11 cellular contexts compared by ENCODE assay signal in genomic region chr19:33473644-33474305, GRCh38. TPM values are rescaled to one million over a fixed set of nuclear protein-coding genes. Genes with fewer than 3 reads are reported as not detected.
A peak's percentile ranks its signal among the peaks of the same experiment; 100 is the strongest.
DNase-seq lines count a peak whose midpoint lies in the region; ATAC-seq, FAIRE-seq and TF ChIP-seq lines count a peak whose summit lies in the region.
"Had no signal": no experiment of that assay in that cellular context is flagged by ENCODE, and none has a peak within 500 bp of the region (broad histone marks: within the 10 kb centered on the region; RNA-seq: fewer than 3 reads in every experiment).

No MANE protein-coding gene starts in this region.

- peak overlapping the region; percentile 34 for H3K27ac ChIP-seq in fibroblast of lung (ENCODE audit: insufficient read depth, low read length)
- no peak overlapping the region for H3K27ac ChIP-seq in skeletal muscle tissue (ENCODE audit: low read depth, low read length)
- H3K27ac ChIP-seq in WERI-Rb-1: no peak overlapping the region
- H3K27ac ChIP-seq: esophagus squamous epithelium, left lung had no signal

- no peak for TF ChIP-seq CTCF in fibroblast of lung (conservative IDR thresholded peaks at IDR 0.05 in 1 of 2, IDR thresholded peaks at IDR 0.05 in 1 of 2; ENCODE audit: low read depth in 1 of 2, low read length in 2 of 2)
- no peak for TF ChIP-seq CTCF in WERI-Rb-1 (IDR thresholded peaks at IDR 0.05; ENCODE audit: low read depth, low read length)

- H3K36me3 ChIP-seq in fibroblast of lung (ENCODE audit: control insufficient read depth, insufficient read depth, low read length) (no peaks in the 10 kb centered on the region), skeletal muscle tissue (ENCODE audit: control insufficient read depth in 3 of 3, insufficient read depth in 3 of 3, low read length in 3 of 3) (peaks cover 9 to 24% (median 10%) of the 10 kb centered on the region in 3 donors), WERI-Rb-1 (no peaks in the 10 kb centered on the region)

- H3K9me3 ChIP-seq in fibroblast of lung (ENCODE audit: control insufficient read depth, insufficient read depth, low read depth, low read length) (no peaks in the 10 kb centered on the region), skeletal muscle tissue (ENCODE audit: control insufficient read depth in 3 of 3, low read length in 3 of 3) (no peaks in the 10 kb centered on the region), WERI-Rb-1 (ENCODE audit: severe bottlenecking) (no peaks in the 10 kb centered on the region)
- H3K9me3 ChIP-seq: esophagus squamous epithelium, left lung had no signal

- FAIRE-seq in H54 (lab: Jason Lieb, UNC): no peak

- TF ChIP-seq POLR2A in H54 (IDR thresholded peaks at IDR 0.05; ENCODE audit: low read depth, low read length): no peak

- H3K4me3 ChIP-seq in fibroblast of lung (replicated peaks in 1 of 4; ENCODE audit: control extremely low read depth in 1 of 4, insufficient read depth in 1 of 4, low read depth in 3 of 4, low read length in 4 of 4): no peak overlapping the region
- no peak overlapping the region for H3K4me3 ChIP-seq in skeletal muscle tissue (ENCODE audit: low read length in 3 of 3)
- H3K4me3 ChIP-seq in WERI-Rb-1 (ENCODE audit: low read depth, low read length): no peak overlapping the region
- H3K4me3 ChIP-seq: esophagus squamous epithelium, left lung had no signal

- no peak overlapping the region for H3K4me2 ChIP-seq in fibroblast of lung (ENCODE audit: extremely low read depth, insufficient read depth, low read length)

- no peak overlapping the region for H2AFZ ChIP-seq in fibroblast of lung (ENCODE audit: low read length)

- peak; percentile 60 for DNase-seq in H54 (ENCODE audit: insufficient read length, low spot score)
- peak in 1 of 2 donors; percentile 75 for DNase-seq in fibroblast of lung (ENCODE audit: low read depth in 2 of 2)
- DNase-seq in WERI-Rb-1: no peak
- DNase-seq in middle frontal gyrus (ENCODE audit: extremely low spot score, low spot score): no peak
- no peak for DNase-seq in DMS53 treated with DMSO at 0.1 percent for 48 hours (lab: John Stamatoyannopoulos, UW; ENCODE audit: unreplicated experiment)
- DNase-seq: activated CD8-positive, alpha-beta T cell treated with anti-CD3 and anti-CD28 coated beads, Interleukin-2, amount 10 ng/mL, durations not matched to agents 7 days and 5 days; DND-41; esophagus squamous epithelium had no signal

- peak; percentile 60 for ATAC-seq in SK-N-SH treated with all-trans-retinoic acid at 6 μM for 48 hours
- ATAC-seq: activated CD8-positive, alpha-beta T cell treated with anti-CD3 and anti-CD28 coated beads, Interleukin-2, amount 10 ng/mL, durations not matched to agents 7 days and 5 days; left lung had no signal

- H3K9ac ChIP-seq in fibroblast of lung (ENCODE audit: insufficient read depth, low read length) (no peak overlapping the region), skeletal muscle tissue (ENCODE audit: low read depth in 1 of 3, low read length in 3 of 3) (peak overlapping the region in 2 of 3 donors; percentile 6 to 40)

- H3K27me3 ChIP-seq in fibroblast of lung (ENCODE audit: control insufficient read depth, insufficient read depth, low read length) (no peaks in the 10 kb centered on the region), skeletal muscle tissue (ENCODE audit: control insufficient read depth in 3 of 3, insufficient read depth in 3 of 3, low read length in 3 of 3) (no peaks in the 10 kb centered on the region), WERI-Rb-1 (ENCODE audit: insufficient read depth, low read depth, severe bottlenecking) (no peaks in the 10 kb centered on the region)
- H3K27me3 ChIP-seq: esophagus squamous epithelium, left lung had no signal

- no peaks in the 10 kb centered on the region for H4K20me1 ChIP-seq in fibroblast of lung (ENCODE audit: control insufficient read depth, extremely low read depth, insufficient read depth, low read length)

- H3K79me2 ChIP-seq in fibroblast of lung (ENCODE audit: control insufficient read depth, insufficient read depth, low read length): no peaks in the 10 kb centered on the region

- H3K4me1 ChIP-seq in fibroblast of lung (ENCODE audit: control insufficient read depth, extremely low read depth, insufficient read depth, low read length): no peaks in the 10 kb centered on the region
- peaks cover 5 to 20% (median 12%) of the 10 kb centered on the region in 3 donors for H3K4me1 ChIP-seq in skeletal muscle tissue (ENCODE audit: control insufficient read depth in 3 of 3, insufficient read depth in 3 of 3, low read length in 3 of 3)
- H3K4me1 ChIP-seq: esophagus squamous epithelium, left lung had no signal

TF ChIP-seq in SK-N-SH treated with all-trans-retinoic acid at 6 μM for 48 hours, 23 proteins besides CTCF, POLR2A, EP300 and RAD21:
- 0 out of 2 replicates have a peak, but pooled peaks have one; percentile 39 for TF ChIP-seq ZC3H10 (CRISPR knock-in tag; IDR thresholded peaks at IDR 0.05)
- peak; percentile 39 for TF ChIP-seq ISL1 (CRISPR knock-in tag; IDR thresholded peaks at IDR 0.05)
- peak; percentile 64; the same call in 1 of the 2 replicates for TF ChIP-seq ZFP3 (CRISPR knock-in tag; IDR thresholded peaks at IDR 0.05)
- TF ChIP-seq PPARA (CRISPR knock-in tag; IDR thresholded peaks at IDR 0.05; ENCODE audit: borderline replicate concordance): no peak
- TF ChIP-seq, protein P1, sequence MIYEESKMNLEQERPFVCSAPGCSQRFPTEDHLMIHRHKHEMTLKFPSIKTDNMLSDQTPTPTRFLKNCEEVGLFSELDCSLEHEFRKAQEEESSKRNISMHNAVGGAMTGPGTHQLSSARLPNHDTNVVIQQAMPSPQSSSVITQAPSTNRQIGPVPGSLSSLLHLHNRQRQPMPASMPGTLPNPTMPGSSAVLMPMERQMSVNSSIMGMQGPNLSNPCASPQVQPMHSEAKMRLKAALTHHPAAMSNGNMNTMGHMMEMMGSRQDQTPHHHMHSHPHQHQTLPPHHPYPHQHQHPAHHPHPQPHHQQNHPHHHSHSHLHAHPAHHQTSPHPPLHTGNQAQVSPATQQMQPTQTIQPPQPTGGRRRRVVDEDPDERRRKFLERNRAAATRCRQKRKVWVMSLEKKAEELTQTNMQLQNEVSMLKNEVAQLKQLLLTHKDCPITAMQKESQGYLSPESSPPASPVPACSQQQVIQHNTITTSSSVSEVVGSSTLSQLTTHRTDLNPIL (CRISPR knock-in tag; IDR thresholded peaks at IDR 0.05; ENCODE audit: low read depth): peak; percentile 38; the same call in 1 of the 2 replicates

RNA-seq across cellular contexts. Expression of gene PEPD, which starts 47.8 kb away (rescaled TPM):
- total RNA-seq in fibroblast of lung (59.8 and 65.2 TPM in 2 replicates), skeletal muscle tissue (24.0 TPM)
- polyA plus RNA-seq in fibroblast of lung: 81.9 and 109 TPM in 2 replicates
- polyA plus RNA-seq in fibroblast of lung (2012): 63.9 and 84.9 TPM in 2 replicates
- polyA minus RNA-seq in fibroblast of lung (ENCODE audit: low replicate concordance): 75.0 and 87.9 TPM in 2 replicates
